ENCODE assay signal across 8 cellular contexts in genomic region chr2:43223412-43224040, GRCh38. TPM values are rescaled to one million over a fixed set of nuclear protein-coding genes. Genes with fewer than 3 reads are reported as not detected.
DNase-seq lines count a peak whose midpoint lies in the region; ATAC-seq, FAIRE-seq and TF ChIP-seq lines count a peak whose summit lies in the region.

No MANE protein-coding gene starts in this region.

- CTCF ChIA-PET in GM12878 (lab: Yijun Ruan, JAX), result interaction anchor here (0.8 to 6.3 kb wide), 13 partner anchors 10 to 275 kb away, joined by 3 to 69 read pairs (median 4); no protein-coding TSS in a partner anchor

- peak overlapping the region; percentile 97 for H3K27ac ChIP-seq in GM12878 (ENCODE audit: control insufficient read depth, insufficient read depth)
- H3K27ac ChIP-seq in right lobe of liver, result peak overlapping the region; percentile 97 to 98 (median 98)
- peak overlapping the region; percentile 96 to 99 for H3K27ac ChIP-seq in tibial artery

- H3K9ac ChIP-seq in GM12878 (ENCODE audit: control insufficient read depth, insufficient read depth, low read length), result peak overlapping the region; percentile 82

- H3K36me3 ChIP-seq in GM12878 (ENCODE audit: control insufficient read depth in 2 of 2, insufficient read depth in 2 of 2, low read length in 1 of 2) (no peaks in the 10 kb centered on the region; a peak in 3 of 4 replicates), right lobe of liver (peaks cover 0 to 33% (median 5%) of the 10 kb centered on the region in 4 donors), tibial artery (peaks cover 29 to 38% (median 37%) of the 10 kb centered on the region in 3 donors)

- peak overlapping the region; percentile 98 for H3K27ac Mint-ChIP-seq in stimulated activated naive CD8-positive, alpha-beta T cell treated with anti-CD3 and anti-CD28 coated beads, Interleukin-15, Interleukin-2, amounts not matched to agents 100 ng/mL and 50 ng/mL, for 24 hours

- WGBS in GM12878 (ENCODE audit: insufficient coverage, insufficient replicate concordance, low lambda C conversion rate, missing lambda C conversion rate), result 11% methylated on average over 6 of the region's 6 CpGs
- 6% methylated on average over 6 of the region's 6 CpGs for WGBS in right lobe of liver (ENCODE audit: insufficient coverage, low coverage, low lambda C conversion rate, missing lambda C conversion rate)

- H3K4me1 Mint-ChIP-seq in stimulated activated naive CD8-positive, alpha-beta T cell treated with anti-CD3 and anti-CD28 coated beads, Interleukin-15, Interleukin-2, amounts not matched to agents 100 ng/mL and 50 ng/mL, for 24 hours (ENCODE audit: low read depth), result peaks cover 58% of the 10 kb centered on the region

- peaks cover 30% of the 10 kb centered on the region for H3K4me1 ChIP-seq in GM12878 (ENCODE audit: control insufficient read depth, insufficient read depth, low read length)
- H3K4me1 ChIP-seq in right lobe of liver, result peaks cover 2 to 46% (median 19%) of the 10 kb centered on the region in 4 donors
- H3K4me1 ChIP-seq in tibial artery, result peaks cover 0 to 59% (median 38%) of the 10 kb centered on the region in 4 donors

- H3K4me3 ChIP-seq in GM12878 (peak overlapping the region; percentile 81), right lobe of liver (peak overlapping the region; percentile 81 to 92 (median 84)), tibial artery (peak overlapping the region; percentile 87 to 89)

- TF ChIP-seq POLR2A in GM12878 (IDR thresholded peaks at IDR 0.05; ENCODE audit: low read depth, low read length), result no peak
- no peak for TF ChIP-seq POLR2A in right lobe of liver (IDR thresholded peaks at IDR 0.05)

- H3K27me3 ChIP-seq in GM12878 (replicated peaks in 1 of 2; ENCODE audit: control insufficient read depth in 2 of 2, insufficient read depth in 2 of 2, low read length in 1 of 2), result no peaks in the 10 kb centered on the region
- H3K27me3 ChIP-seq in right lobe of liver, result no peaks in the 10 kb centered on the region
- no peaks in the 10 kb centered on the region for H3K27me3 ChIP-seq in tibial artery

- peaks cover 75% of the 10 kb centered on the region for H3K79me2 ChIP-seq in GM12878 (ENCODE audit: control insufficient read depth, insufficient read depth, low read length)

- TF ChIP-seq RAD21 in GM12878 (IDR thresholded peaks at IDR 0.05; ENCODE audit: insufficient read depth, low read depth, low read length), result no peak

- H3K9me3 ChIP-seq in GM12878 (replicated peaks; ENCODE audit: control insufficient read depth, insufficient read depth, low read length) (no peaks in the 10 kb centered on the region), right lobe of liver (no peaks in the 10 kb centered on the region), tibial artery (no peaks in the 10 kb centered on the region)

- ATAC-seq in stimulated activated naive CD8-positive, alpha-beta T cell treated with anti-CD3 and anti-CD28 coated beads, Interleukin-15, Interleukin-2, amounts not matched to agents 100 U/mL and 50 U/mL, for 24 hours, result no peak
- ATAC-seq in GM12878 (no peak), right lobe of liver (no peak), GM18519 (IDR thresholded peaks at IDR 0.05; ENCODE audit: low FRiP score, unreplicated experiment) (no peak)

- POLR2A ChIA-PET in GM12878 (lab: Charles Lee), result interaction anchor here (0.6 to 2.9 kb wide), 10 partner anchors 17 to 965 kb away, joined by 3 to 17 read pairs (median 4); no protein-coding TSS in a partner anchor

- no peak for FAIRE-seq in GM12878 (lab: Jason Lieb, UNC)

- H3K4me3 Mint-ChIP-seq in stimulated activated naive CD8-positive, alpha-beta T cell treated with anti-CD3 and anti-CD28 coated beads, Interleukin-15, Interleukin-2, amounts not matched to agents 100 ng/mL and 50 ng/mL, for 24 hours, result peak overlapping the region; percentile 95

- in situ Hi-C loops in GM12878 (cut with MboI) (no loop called here), G401 (cut with HindIII; ENCODE audit: low sequenced_read_pairs) (loop anchor here (10.0 kb wide), 1 partner anchor 389 kb away; no protein-coding TSS in a partner anchor)

- RAD21 ChIA-PET in GM12878 (lab: Charles Lee; ENCODE audit: unreplicated experiment), result interaction anchor here (0.8 to 6.8 kb wide), 16 partner anchors 13 to 261 kb away, joined by 3 to 151 read pairs (median 5); no protein-coding TSS in a partner anchor

- TF ChIP-seq CTCF in GM12878 (IDR thresholded peaks at IDR 0.05 in 2 of 3, conservative IDR thresholded peaks at IDR 0.05 in 1 of 3; ENCODE audit: control insufficient read depth in 2 of 3, extremely low read depth in 1 of 3, insufficient read depth in 1 of 3, low read depth in 3 of 3, low read length in 3 of 3) (no peak), right lobe of liver (IDR thresholded peaks at IDR 0.05) (no peak), tibial artery (IDR thresholded peaks at IDR 0.05) (no peak)

- peaks cover 36% of the 10 kb centered on the region for H3K36me3 Mint-ChIP-seq in stimulated activated naive CD8-positive, alpha-beta T cell treated with anti-CD3 and anti-CD28 coated beads, Interleukin-15, Interleukin-2, amounts not matched to agents 100 ng/mL and 50 ng/mL, for 24 hours (ENCODE audit: low read depth)

- H2AFZ ChIP-seq in GM12878 (ENCODE audit: control insufficient read depth, low read depth, low read length), result no peak overlapping the region

- TF ChIP-seq EP300 in GM12878 (IDR thresholded peaks at IDR 0.05; ENCODE audit: borderline replicate concordance in 1 of 2, control insufficient read depth in 1 of 2, low read depth in 2 of 2, low read length in 2 of 2), result no peak

- H3K27me3 Mint-ChIP-seq in stimulated activated naive CD8-positive, alpha-beta T cell treated with anti-CD3 and anti-CD28 coated beads, Interleukin-15, Interleukin-2, amounts not matched to agents 100 ng/mL and 50 ng/mL, for 24 hours, result no peaks in the 10 kb centered on the region

- intact Hi-C loops in GM12878 (cut with micrococcal nuclease; ENCODE audit: unreplicated experiment), result loop anchor here (10.0 kb wide), 2 partner anchors 341 to 369 kb away; no protein-coding TSS in a partner anchor
- intact Hi-C loops in right lobe of liver (cut with DNase I), result loop anchor here (10.0 kb wide), 3 partner anchors 59 to 249 kb away; no protein-coding TSS in a partner anchor
- intact Hi-C loops in tibial artery (cut with DNase I; ENCODE audit: low total_unique reads), result loop anchor here (10.0 kb wide), 1 partner anchor 149 kb away; no protein-coding TSS in a partner anchor

- SMC1A ChIA-PET in GM12878 (lab: Charles Lee; ENCODE audit: uncharacterized antibody, unreplicated experiment), result interaction anchor here (0.9 to 11.4 kb wide), 12 partner anchors 24 to 364 kb away, joined by 3 to 147 read pairs (median 5); no protein-coding TSS in a partner anchor

- no peak for DNase-seq in stimulated activated naive CD8-positive, alpha-beta T cell treated with anti-CD3 and anti-CD28 coated beads, Interleukin-15, Interleukin-2, amounts not matched to agents 100 U/mL and 50 U/mL, for 24 hours
- DNase-seq in GM12878 (ENCODE audit: low read depth, low spot score) (no peak), right lobe of liver (peak in 1 of 3 donors; percentile 5), tibial artery (no peak), AG08395 (ENCODE audit: low spot score) (no peak), G401 (ENCODE audit: low spot score) (no peak)

- peak overlapping the region; percentile 99 for H3K4me2 ChIP-seq in GM12878 (ENCODE audit: control insufficient read depth, insufficient read depth)

- no TSS peak for BruUV-seq in GM12878 (replicated peaks; lab: Mats Ljungman, UMichigan)

- no peaks in the 10 kb centered on the region for H3K9me3 Mint-ChIP-seq in stimulated activated naive CD8-positive, alpha-beta T cell treated with anti-CD3 and anti-CD28 coated beads, Interleukin-15, Interleukin-2, amounts not matched to agents 100 ng/mL and 50 ng/mL, for 24 hours

- H4K20me1 ChIP-seq in GM12878 (ENCODE audit: control insufficient read depth, insufficient read depth), result no peaks in the 10 kb centered on the region

RNA-seq across cellular contexts. Expression of gene ZFP36L2, which starts 2.9 kb away (rescaled TPM):
- total RNA-seq in GM12878 (2013; cell fraction: nucleolus; rRNA removed), result 8.2 and 9.1 TPM in 2 replicates
- total RNA-seq in GM12878 (2014; rRNA removed) (3.9 and 4.9 TPM in 2 replicates), GM12878 (2014; rRNA removed; fragmentation: Illumina TruSeq; extraction: Trizol) (4.0 and 4.3 TPM in 2 replicates), GM12878 (2021) (58.0 and 64.9 TPM in 2 replicates), right lobe of liver (10 to 100 TPM; 20.8 to 50.0 (median 33.6) TPM)
- 14.3 TPM for polyA plus RNA-seq in GM12878 (2011; ENCODE audit: low read depth)
- polyA plus RNA-seq in GM12878 (2011; rRNA removed) (12.8 and 16.0 TPM in 2 replicates), GM12878 (2014; fragmentation: Illumina TruSeq; extraction: Trizol) (17.4 and 22.0 TPM in 2 replicates), GM12878 (2014; fragmentation: Nextera tagmentation; extraction: Ambion mirVana) (10 to 100 TPM; 25.5 to 43.3 TPM), GM12878 (2014; rRNA removed) (21.7 and 28.8 TPM in 2 replicates), GM12878 (2016; fragmentation: Nextera tagmentation; extraction: Ambion mirVana) (10 to 100 TPM in 1 of 2 experiments, 1 to 10 TPM in 1; 8.8 to 54.6 TPM)
- 7.2 TPM in 2 replicates for polyA plus RNA-seq in GM12878 (2011; cell fraction: cytosol; rRNA removed)
- 16.1 and 27.5 TPM in 2 replicates for polyA plus RNA-seq in GM12878 (2011; cell fraction: nucleus; rRNA removed)
- 30.3 and 31.6 TPM in 2 replicates for polyA plus RNA-seq in GM12878 (2012)
- polyA minus RNA-seq in GM12878 (2011; rRNA and poly(A)+ RNA removed), result 4.1 and 5.2 TPM in 2 replicates
- polyA minus RNA-seq in GM12878 (2011; cell fraction: cytosol; rRNA and poly(A)+ RNA removed), result 21.9 and 27.0 TPM in 2 replicates
- polyA minus RNA-seq in GM12878 (2011; cell fraction: nucleus; rRNA and poly(A)+ RNA removed), result 9.4 and 21.8 TPM in 2 replicates
- 22.5 and 32.4 TPM in 2 replicates for total RNA-seq in G401 (2014; rRNA removed; shearing (Covaris generic))
